8 cellular contexts compared by ENCODE assay signal in genomic region chr6:29705389-29706231, GRCh38. TPM values are rescaled to one million over a fixed set of nuclear protein-coding genes. Genes with fewer than 3 reads are reported as not detected.
DNase-seq lines count a peak whose midpoint lies in the region; TF ChIP-seq lines count a peak whose summit lies in the region.

No MANE protein-coding gene starts in this region.

- peaks cover 0 to 2% of the 10 kb centered on the region in 2 donors for H3K9me3 ChIP-seq in neuronal stem cell (replicated peaks in 1 of 2; ENCODE audit: control insufficient read depth in 2 of 2, insufficient read depth in 1 of 2, low read depth in 1 of 2, low read length in 2 of 2)

- no peak overlapping the region for H3K4me2 ChIP-seq in neuronal stem cell (ENCODE audit: insufficient read depth, low read length, poor library complexity, severe bottlenecking)

- no peak overlapping the region for H3K9ac ChIP-seq in neuronal stem cell (ENCODE audit: low read depth, low read length, poor library complexity)

- no peaks in the 10 kb centered on the region for H3K36me3 ChIP-seq in neuronal stem cell (replicated peaks in 1 of 2; ENCODE audit: control insufficient read depth in 2 of 2, insufficient read depth in 2 of 2, low read length in 2 of 2)

- H3K14ac ChIP-seq in neuronal stem cell (ENCODE audit: low read length): no peak overlapping the region

- H3K27me3 ChIP-seq in neuronal stem cell (ENCODE audit: control insufficient read depth in 3 of 3, insufficient read depth in 3 of 3, low read depth in 1 of 3, low read length in 3 of 3): peaks cover 0 to 9% (median 2%) of the 10 kb centered on the region in 3 experiments

- H3K27ac ChIP-seq in neuronal stem cell (replicated peaks; ENCODE audit: low read length): no peak overlapping the region

- H2BK15ac ChIP-seq in neuronal stem cell (ENCODE audit: low read length): no peak overlapping the region

- no CpG with 5 or more reads among the region's 10 CpGs for WGBS in neuronal stem cell (ENCODE audit: extremely low coverage in 2 of 2, insufficient read length in 2 of 2, insufficient replicate concordance in 1 of 2), 2 donors

- TF ChIP-seq CTCF in GM13977 (IDR thresholded peaks at IDR 0.05; ENCODE audit: extremely low read depth, insufficient read depth, missing control alignments): peak; percentile 59

- no peaks in the 10 kb centered on the region for H3K79me1 ChIP-seq in neuronal stem cell (ENCODE audit: low read depth, low read length)

- no peak overlapping the region for H4K91ac ChIP-seq in neuronal stem cell (ENCODE audit: low read depth, low read length, poor library complexity)

- H3K23ac ChIP-seq in neuronal stem cell (ENCODE audit: low read depth, low read length, poor library complexity): no peak overlapping the region

- H3K4ac ChIP-seq in neuronal stem cell (ENCODE audit: low read length): no peak overlapping the region

- H4K8ac ChIP-seq in neuronal stem cell (ENCODE audit: low read depth, low read length): no peak overlapping the region

- peaks cover 0 to 1% of the 10 kb centered on the region in 2 donors for H3K4me1 ChIP-seq in neuronal stem cell (ENCODE audit: control insufficient read depth in 2 of 2, insufficient read depth in 1 of 2, low read depth in 1 of 2, low read length in 2 of 2)

- no peak overlapping the region for H2BK5ac ChIP-seq in neuronal stem cell (ENCODE audit: low read length)

- no peak overlapping the region for H2AFZ ChIP-seq in neuronal stem cell (ENCODE audit: low read length)

- no peak overlapping the region for H2BK12ac ChIP-seq in neuronal stem cell (ENCODE audit: low read length)

- peak; percentile 32 to 40 for DNase-seq in AML-193 (lab: John Stamatoyannopoulos, UW)
- DNase-seq in GM13977 (ENCODE audit: low spot score): no peak
- peak; percentile 56 for DNase-seq in RPMI7951 (ENCODE audit: low read depth)
- DNase-seq in fibroblast of peridontal ligament (ENCODE audit: extremely low read depth): peak; percentile 69
- peak; percentile 31 for DNase-seq in neuronal stem cell (ENCODE audit: low spot score)
- DNase-seq in stimulated activated CD4-positive, alpha-beta T cell treated with anti-CD3 and anti-CD28 coated beads, Interleukin-4, amount 100 ng/mL, for 4 hours: no peak
- no peak for DNase-seq in NOMO-1 treated with DMSO at 0.1 percent for 48 hours (lab: John Stamatoyannopoulos, UW; ENCODE audit: unreplicated experiment)
- DNase-seq in GDM1 (lab: John Stamatoyannopoulos, UW): no peak

- in situ Hi-C loops in GM13977 (cut with MboI; ENCODE audit: low pct_unique_long_range_greater_than_20kb, low sequenced_read_pairs, unreplicated experiment): no loop called here

- no peak overlapping the region for H3K18ac ChIP-seq in neuronal stem cell (ENCODE audit: low read length)

- H3K4me3 ChIP-seq in neuronal stem cell (ENCODE audit: low read length in 2 of 2): no peak overlapping the region

- no peak overlapping the region for H2BK120ac ChIP-seq in neuronal stem cell (ENCODE audit: low read depth, low read length)

- H2AK5ac ChIP-seq in neuronal stem cell (ENCODE audit: low read depth, low read length): no peak overlapping the region

RNA-seq across cellular contexts. Expression of gene HLA-F, which starts 17.6 kb away (rescaled TPM):
- total RNA-seq in RPMI7951 (2014; rRNA removed; shearing (Covaris generic)): 59.1 and 69.5 TPM in 2 replicates
- polyA plus RNA-seq in neuronal stem cell (2013, experiment 1 of 2): 2.6 TPM
- polyA plus RNA-seq in neuronal stem cell (2013, experiment 2 of 2): 2.2 TPM

RNA-seq across cellular contexts. Expression of gene ZFP57, which starts 24.7 kb away (rescaled TPM):
- not detected in 2 replicates for total RNA-seq in RPMI7951 (2014; rRNA removed; shearing (Covaris generic))
- 0.17 TPM for polyA plus RNA-seq in neuronal stem cell (2013, experiment 1 of 2)
- polyA plus RNA-seq in neuronal stem cell (2013, experiment 2 of 2): 0.14 TPM

RNA-seq across cellular contexts. Expression of gene MOG, which starts 48.7 kb away (rescaled TPM):
- total RNA-seq in RPMI7951 (2014; rRNA removed; shearing (Covaris generic)): not detected in 2 replicates
- 0.32 TPM for polyA plus RNA-seq in neuronal stem cell (2013, experiment 1 of 2)
- polyA plus RNA-seq in neuronal stem cell (2013, experiment 2 of 2): 0.10 TPM

Comparison
In these comparisons a context has a peak if more than half of its experiments do, and no peak if none do; other contexts are left out.
1. DNase-seq: peak in AML-193 (2 of 2), RPMI7951 (single experiment), fibroblast of peridontal ligament (single experiment) and neuronal stem cell (single experiment); none in GM13977 (single experiment), stimulated activated CD4-positive, alpha-beta T cell treated with anti-CD3 and anti-CD28 coated beads, Interleukin-4, amount 100 ng/mL, for 4 hours (0 of 2), NOMO-1 treated with DMSO at 0.1 percent for 48 hours (single experiment) and GDM1 (single experiment).